In the genomic region with DNA sequence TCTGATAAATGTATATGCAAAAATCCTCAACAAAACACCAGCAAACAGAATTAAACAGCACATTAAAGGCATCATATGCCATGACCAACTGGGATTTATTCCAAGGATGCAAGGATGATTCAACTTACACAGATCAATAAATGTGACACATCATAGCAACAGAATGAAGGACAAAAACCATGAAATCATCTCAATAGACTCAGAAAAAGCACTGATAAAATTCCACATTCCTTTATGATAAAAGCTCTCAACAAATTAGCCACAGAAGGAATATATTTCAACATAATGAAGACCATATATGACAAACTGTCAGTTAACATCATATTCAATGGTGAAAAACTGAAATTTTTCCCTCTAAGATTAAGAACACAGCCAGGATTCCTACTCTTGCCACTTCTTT, we compare ENCODE assay signal across 25 cellular contexts.
DNase-seq lines count a peak whose midpoint lies in the region; ATAC-seq and TF ChIP-seq lines count a peak whose summit lies in the region.
"Had no signal": no experiment of that assay in that cellular context is flagged by ENCODE, and none has a peak within 500 bp of the region (broad histone marks: within the 10 kb centered on the region; RNA-seq: fewer than 3 reads in every experiment).

No MANE protein-coding gene starts in this region.

- peaks cover 0 to 10% (median 3%) of the 10 kb centered on the region in 8 donors for H3K9me3 Mint-ChIP-seq in CD4-positive, alpha-beta memory T cell

- no peaks in the 10 kb centered on the region for H3K27me3 ChIP-seq in neural cell (ENCODE audit: insufficient read depth, low read depth, low read length)
- H3K27me3 ChIP-seq in CD4-positive, alpha-beta memory T cell (ENCODE audit: insufficient read depth, low read length) = no peaks in the 10 kb centered on the region

- H3K36me3 Mint-ChIP-seq in CD4-positive, alpha-beta memory T cell = no peaks in the 10 kb centered on the region
- H3K36me3 Mint-ChIP-seq: CD4-positive, CD25-positive, alpha-beta regulatory T cell; IgD-negative memory B cell had no signal

- no peak overlapping the region for H3K27ac Mint-ChIP-seq in CD4-positive, alpha-beta memory T cell
- H3K27ac Mint-ChIP-seq: CD4-positive, CD25-positive, alpha-beta regulatory T cell; IgD-negative memory B cell had no signal

- H3K9ac ChIP-seq in neural cell (ENCODE audit: low read length) = no peak overlapping the region

- no peaks in the 10 kb centered on the region for H3K4me1 ChIP-seq in CD4-positive, alpha-beta memory T cell (ENCODE audit: insufficient read depth, low read length)
- H3K4me1 ChIP-seq: A549 had no signal

- H2AFZ ChIP-seq in neural cell (ENCODE audit: low read depth, low read length) = no peak overlapping the region

- H3K4me1 Mint-ChIP-seq in CD4-positive, alpha-beta memory T cell = no peaks in the 10 kb centered on the region
- H3K4me1 Mint-ChIP-seq: CD4-positive, CD25-positive, alpha-beta regulatory T cell; IgD-negative memory B cell had no signal

- no peaks in the 10 kb centered on the region for H4K20me1 ChIP-seq in neural cell (ENCODE audit: insufficient read depth)

- TF ChIP-seq EP300 in neural cell (conservative IDR thresholded peaks at IDR 0.05; ENCODE audit: poor library complexity, severe bottlenecking) = peak; percentile 37

- no peak overlapping the region for H3K4me3 ChIP-seq in neural cell (ENCODE audit: low read length)
- no peak overlapping the region for H3K4me3 ChIP-seq in CD4-positive, alpha-beta memory T cell (ENCODE audit: low read length in 2 of 2)
- H3K4me3 ChIP-seq: A549 had no signal

- no peaks in the 10 kb centered on the region for H3K9me2 ChIP-seq in neural cell (ENCODE audit: insufficient read depth, low read length)

- DNase-seq in EL (peak; percentile 62), OCI-M1 (lab: John Stamatoyannopoulos, UW) (peak; percentile 17), amniotic epithelial cell (ENCODE audit: low read depth) (peak; percentile 25), middle frontal gyrus (ENCODE audit: extremely low spot score, low spot score) (no peak)
- no peak for DNase-seq in CD4-positive, alpha-beta memory T cell
- DNase-seq: CD4-positive, CD25-positive, alpha-beta regulatory T cell; COR-L47; DMS 273 treated with DMSO at 0.1 percent for 48 hours; DMS79 treated with DMSO at 0.1 percent for 48 hours; GOT3; NCI-H1105; NCI-H2029 treated with DMSO at 0.1 percent for 48 hours; NCI-H2171; NCI-H345; NCI-H524; NCI-H774; Right ventricle myocardium superior; SW 1271 had no signal

- H3K27me3 Mint-ChIP-seq in CD4-positive, alpha-beta memory T cell = peaks cover 0 to 1% of the 10 kb centered on the region in 2 donors
- H3K27me3 Mint-ChIP-seq: IgD-negative memory B cell had no signal

- ATAC-seq in HG03097 (IDR thresholded peaks at IDR 0.05; ENCODE audit: low FRiP score, unreplicated experiment) = no peak
- ATAC-seq in HG02973 (IDR thresholded peaks at IDR 0.05; ENCODE audit: unreplicated experiment) = no peak
- ATAC-seq: A549, HCT116 had no signal

- H3F3A ChIP-seq in neural cell (ENCODE audit: insufficient read depth, low read length, poor library complexity, severe bottlenecking) = no peaks in the 10 kb centered on the region

- no peaks in the 10 kb centered on the region for H3K36me3 ChIP-seq in neural cell (ENCODE audit: insufficient read depth, low read length)
- no peaks in the 10 kb centered on the region for H3K36me3 ChIP-seq in CD4-positive, alpha-beta memory T cell (ENCODE audit: insufficient read depth, low read length)

- POLR2A ChIA-PET in CD4-positive, alpha-beta memory T cell (lab: Charles Lee; ENCODE audit: partially characterized antibody) = no interaction called here

- no peak overlapping the region for H3K4me3 Mint-ChIP-seq in CD4-positive, alpha-beta memory T cell
- H3K4me3 Mint-ChIP-seq: CD4-positive, CD25-positive, alpha-beta regulatory T cell; IgD-negative memory B cell had no signal

- intact Hi-C loops in CD4-positive, alpha-beta memory T cell (cut with micrococcal nuclease) = no loop called here

- no peak for TF ChIP-seq RAD21 in neural cell (conservative IDR thresholded peaks at IDR 0.05)

- no peaks in the 10 kb centered on the region for H3K79me2 ChIP-seq in neural cell (replicated peaks; ENCODE audit: insufficient read depth, low read length)

- CTCF ChIA-PET in CD4-positive, alpha-beta memory T cell (lab: Charles Lee; ENCODE audit: partially characterized antibody) = no interaction called here

- no peaks in the 10 kb centered on the region for H3K9me3 ChIP-seq in neural cell (ENCODE audit: low read length)
- no peaks in the 10 kb centered on the region for H3K9me3 ChIP-seq in CD4-positive, alpha-beta memory T cell (ENCODE audit: control insufficient read depth in 1 of 2, low read length in 2 of 2)
- H3K9me3 ChIP-seq: A549 had no signal

- H3K4me2 ChIP-seq in neural cell (ENCODE audit: low read length) = no peak overlapping the region
- H3K4me2 ChIP-seq: A549 had no signal

- TF ChIP-seq CTCF in neural cell (IDR thresholded peaks at IDR 0.05; ENCODE audit: poor library complexity, severe bottlenecking) = no peak

- peak overlapping the region; percentile 3 for H3K27ac ChIP-seq in neural cell (ENCODE audit: low read length)
- no peak overlapping the region for H3K27ac ChIP-seq in CD4-positive, alpha-beta memory T cell (ENCODE audit: low read depth, low read length)
- H3K27ac ChIP-seq: A549, HL-60 had no signal

TF ChIP-seq in neural cell, 6 proteins besides CTCF, POLR2A, EP300 and RAD21:
- TF ChIP-seq POLR2AphosphoS5 (IDR thresholded peaks at IDR 0.05) = no peak
- TF ChIP-seq, protein P1, sequence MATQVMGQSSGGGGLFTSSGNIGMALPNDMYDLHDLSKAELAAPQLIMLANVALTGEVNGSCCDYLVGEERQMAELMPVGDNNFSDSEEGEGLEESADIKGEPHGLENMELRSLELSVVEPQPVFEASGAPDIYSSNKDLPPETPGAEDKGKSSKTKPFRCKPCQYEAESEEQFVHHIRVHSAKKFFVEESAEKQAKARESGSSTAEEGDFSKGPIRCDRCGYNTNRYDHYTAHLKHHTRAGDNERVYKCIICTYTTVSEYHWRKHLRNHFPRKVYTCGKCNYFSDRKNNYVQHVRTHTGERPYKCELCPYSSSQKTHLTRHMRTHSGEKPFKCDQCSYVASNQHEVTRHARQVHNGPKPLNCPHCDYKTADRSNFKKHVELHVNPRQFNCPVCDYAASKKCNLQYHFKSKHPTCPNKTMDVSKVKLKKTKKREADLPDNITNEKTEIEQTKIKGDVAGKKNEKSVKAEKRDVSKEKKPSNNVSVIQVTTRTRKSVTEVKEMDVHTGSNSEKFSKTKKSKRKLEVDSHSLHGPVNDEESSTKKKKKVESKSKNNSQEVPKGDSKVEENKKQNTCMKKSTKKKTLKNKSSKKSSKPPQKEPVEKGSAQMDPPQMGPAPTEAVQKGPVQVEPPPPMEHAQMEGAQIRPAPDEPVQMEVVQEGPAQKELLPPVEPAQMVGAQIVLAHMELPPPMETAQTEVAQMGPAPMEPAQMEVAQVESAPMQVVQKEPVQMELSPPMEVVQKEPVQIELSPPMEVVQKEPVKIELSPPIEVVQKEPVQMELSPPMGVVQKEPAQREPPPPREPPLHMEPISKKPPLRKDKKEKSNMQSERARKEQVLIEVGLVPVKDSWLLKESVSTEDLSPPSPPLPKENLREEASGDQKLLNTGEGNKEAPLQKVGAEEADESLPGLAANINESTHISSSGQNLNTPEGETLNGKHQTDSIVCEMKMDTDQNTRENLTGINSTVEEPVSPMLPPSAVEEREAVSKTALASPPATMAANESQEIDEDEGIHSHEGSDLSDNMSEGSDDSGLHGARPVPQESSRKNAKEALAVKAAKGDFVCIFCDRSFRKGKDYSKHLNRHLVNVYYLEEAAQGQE (IDR thresholded peaks at IDR 0.05; ENCODE audit: borderline replicate concordance) = no peak
- no peak for TF ChIP-seq SMC3 (conservative IDR thresholded peaks at IDR 0.05; ENCODE audit: poor library complexity)
- TF ChIP-seq TAF1 (IDR thresholded peaks at IDR 0.05; ENCODE audit: low read depth) = no peak
- TF ChIP-seq MXI1 (conservative IDR thresholded peaks at IDR 0.05; ENCODE audit: poor library complexity, severe bottlenecking) = no peak
- TF ChIP-seq EZH2 (IDR thresholded peaks at IDR 0.05; ENCODE audit: borderline replicate concordance, insufficient read depth, low read length, poor library complexity, severe bottlenecking) = no peak

Comparison
In these comparisons a context has a peak if more than half of its experiments do, and no peak if none do; other contexts are left out.
1. DNase-seq: peak in EL (single experiment), OCI-M1 (single experiment) and amniotic epithelial cell (single experiment); none in middle frontal gyrus (single experiment) and CD4-positive, alpha-beta memory T cell (0 of 5).